9 cellular contexts compared by ENCODE assay signal in genomic region chr17:81834831-81835267, GRCh38. TPM values are rescaled to one million over a fixed set of nuclear protein-coding genes. Genes with fewer than 3 reads are reported as not detected.
DNase-seq lines count a peak whose midpoint lies in the region; ATAC-seq, FAIRE-seq and TF ChIP-seq lines count a peak whose summit lies in the region.
"Had no signal": no experiment of that assay in that cellular context is flagged by ENCODE, and none has a peak within 500 bp of the region (broad histone marks: within the 10 kb centered on the region; RNA-seq: fewer than 3 reads in every experiment).

TSS of gene PPP1R27 (minus strand) at chr17:81835050. CDS start at chr17:81834953, 97 bp downstream.

- peak within 1 kb of the TSS; percentile 79 for H3K9ac ChIP-seq in HepG2 (ENCODE audit: insufficient read depth, low read depth, low read length)

- no peak for TF ChIP-seq RAD21 in HepG2 (CRISPR knock-in tag; IDR thresholded peaks at IDR 0.05)

- CTCF ChIA-PET in HepG2 (lab: Yijun Ruan, JAX; ENCODE audit: low intra/inter-chr PET ratio, low total read pairs) = no interaction called here

- TF ChIP-seq CTCF in HepG2 (CRISPR knock-in tag; IDR thresholded peaks at IDR 0.05) = no peak
- no peak for TF ChIP-seq CTCF in thyroid gland (IDR thresholded peaks at IDR 0.05)

- H3K27me3 ChIP-seq in HepG2 (ENCODE audit: control insufficient read depth in 1 of 2, insufficient read depth in 2 of 2, low read length in 2 of 2) (no peaks in the 10 kb centered on the region; a peak in 1 of 5 replicates), thyroid gland (no peaks in the 10 kb centered on the region)

- peaks cover 37% of the 10 kb centered on the region for H3K4me1 Mint-ChIP-seq in activated T-cell treated with anti-CD3 and anti-CD28 coated beads, Interleukin-2, amount 50 U/mL, for 72 hours (ENCODE audit: low read depth)
- H3K4me1 Mint-ChIP-seq in activated naive CD8-positive, alpha-beta T cell treated with anti-CD3 and anti-CD28 coated beads, Interleukin-2, amount 50 U/mL, for 24 hours = peaks cover 24% of the 10 kb centered on the region

- H3K79me2 ChIP-seq in HepG2 (ENCODE audit: insufficient read depth, low read length) = peaks cover 16% of the 10 kb centered on the region

- 89% methylated on average over 26 of the region's 26 CpGs for WGBS in HepG2 (ENCODE audit: low lambda C conversion rate)
- 85 to 94% methylated on average over 10 to 12 of the region's 26 CpGs for WGBS in thyroid gland, 2 donors

- H3K4me2 ChIP-seq in HepG2 (ENCODE audit: low read depth, low read length) = peak within 1 kb of the TSS; percentile 84

- H3K27ac Mint-ChIP-seq in activated T-cell treated with anti-CD3 and anti-CD28 coated beads, Interleukin-2, amount 50 U/mL, for 72 hours = no peak within 1 kb of the TSS
- H3K27ac Mint-ChIP-seq in activated naive CD8-positive, alpha-beta T cell treated with anti-CD3 and anti-CD28 coated beads, Interleukin-2, amount 50 U/mL, for 24 hours = peak within 1 kb of the TSS; percentile 89

- DNase-seq in activated T-cell treated with anti-CD3 and anti-CD28 coated beads, Interleukin-2, amount 50 U/mL, for 72 hours = no peak
- DNase-seq in activated T-cell treated with anti-CD3 and anti-CD28 coated beads for 4 hours = no peak
- no peak for DNase-seq in activated naive CD8-positive, alpha-beta T cell treated with anti-CD3 and anti-CD28 coated beads, Interleukin-2, amount 50 U/mL, for 24 hours
- DNase-seq in HepG2 (ENCODE audit: low spot score) = no peak
- DNase-seq in thyroid gland = no peak
- DNase-seq in NCI-H2171 (lab: John Stamatoyannopoulos, UW) = no peak
- DNase-seq in inferior parietal cortex (ENCODE audit: extremely low spot score) = no peak
- DNase-seq in NCI-H187 treated with DMSO at 0.1 percent for 48 hours (lab: John Stamatoyannopoulos, UW) = no peak

- peak within 1 kb of the TSS; percentile 50 to 72 (median 62); a peak in 5 of 6 replicates for H3K4me3 ChIP-seq in HepG2 (replicated peaks in 1 of 3; ENCODE audit: insufficient read depth in 1 of 3, low read depth in 2 of 3, low read length in 3 of 3)
- peak within 1 kb of the TSS in 2 of 3 donors; percentile 46 to 84 for H3K4me3 ChIP-seq in thyroid gland (replicated peaks in 1 of 3)

- intact Hi-C loops in HepG2 (cut with micrococcal nuclease; ENCODE audit: unreplicated experiment) (no loop called here), thyroid gland (cut with DNase I) (no loop called here)

- H3K27ac ChIP-seq in HepG2 (ENCODE audit: extremely low read length, insufficient read depth, low read length) (peak within 1 kb of the TSS; percentile 93), thyroid gland (peak within 1 kb of the TSS; percentile 84 to 91 (median 91))

- no peak for TF ChIP-seq POLR2A in HepG2 (IDR thresholded peaks at IDR 0.05; ENCODE audit: insufficient read depth in 1 of 2, low read depth in 2 of 2, low read length in 2 of 2)
- TF ChIP-seq POLR2A in thyroid gland (IDR thresholded peaks at IDR 0.05) = no peak

- peak within 1 kb of the TSS; percentile 85 to 89 for H3K4me3 Mint-ChIP-seq in activated T-cell treated with anti-CD3 and anti-CD28 coated beads, Interleukin-2, amount 50 U/mL, for 72 hours
- peak within 1 kb of the TSS; percentile 85 for H3K4me3 Mint-ChIP-seq in activated naive CD8-positive, alpha-beta T cell treated with anti-CD3 and anti-CD28 coated beads, Interleukin-2, amount 50 U/mL, for 24 hours

- H4K20me1 ChIP-seq in HepG2 (ENCODE audit: insufficient read depth, low read length) = no peaks in the 10 kb centered on the region

- H3K36me3 Mint-ChIP-seq in activated T-cell treated with anti-CD3 and anti-CD28 coated beads, Interleukin-2, amount 50 U/mL, for 72 hours (ENCODE audit: insufficient read depth in 2 of 2) = peaks cover 0 to 6% of the 10 kb centered on the region in 2 donors
- no peaks in the 10 kb centered on the region for H3K36me3 Mint-ChIP-seq in activated naive CD8-positive, alpha-beta T cell treated with anti-CD3 and anti-CD28 coated beads, Interleukin-2, amount 50 U/mL, for 24 hours (ENCODE audit: low read depth)

- no peak within 1 kb of the TSS for H2AFZ ChIP-seq in HepG2 (ENCODE audit: low read length)

- POLR2A ChIA-PET in HepG2 (lab: Yijun Ruan, JAX) = interaction anchor here (2.1 to 8.9 kb wide), 5 partner anchors 8 to 121 kb away, joined by 19 to 40 read pairs (median 27); partner anchors contain the start of gene P4HB

- no peak for FAIRE-seq in HepG2 (lab: Jason Lieb, UNC)

- ATAC-seq in activated T-cell treated with anti-CD3 and anti-CD28 coated beads, Interleukin-2, amount 50 U/mL, for 72 hours (replicated peaks in 1 of 2) = no peak
- ATAC-seq in activated naive CD8-positive, alpha-beta T cell treated with anti-CD3 and anti-CD28 coated beads, Interleukin-2, amount 50 U/mL, for 24 hours = no peak
- no peak for ATAC-seq in HepG2

- H3K9me3 Mint-ChIP-seq in activated T-cell treated with anti-CD3 and anti-CD28 coated beads, Interleukin-2, amount 50 U/mL, for 72 hours = no peaks in the 10 kb centered on the region
- no peaks in the 10 kb centered on the region for H3K9me3 Mint-ChIP-seq in activated naive CD8-positive, alpha-beta T cell treated with anti-CD3 and anti-CD28 coated beads, Interleukin-2, amount 50 U/mL, for 24 hours

- in situ Hi-C loops in HepG2 (cut with HindIII; ENCODE audit: extremely low pct_ligation_motif_present, low pct_unique_long_range_greater_than_20kb) = no loop called here

- peaks cover 69% of the 10 kb centered on the region for H3K4me1 ChIP-seq in HepG2 (ENCODE audit: insufficient read depth, low read length)
- H3K4me1 ChIP-seq in thyroid gland = peaks cover 16 to 22% of the 10 kb centered on the region in 2 donors

- TF ChIP-seq EP300 in HepG2 (IDR thresholded peaks at IDR 0.05; ENCODE audit: low read depth in 2 of 2, low read length in 2 of 2) (no peak), HepG2 (CRISPR knock-in tag; IDR thresholded peaks at IDR 0.05; ENCODE audit: borderline replicate concordance) (no peak)

- H3K36me3 ChIP-seq in HepG2 (replicated peaks in 1 of 2; ENCODE audit: control insufficient read depth in 1 of 2, insufficient read depth in 2 of 2, low read length in 2 of 2) = no peaks in the 10 kb centered on the region
- H3K36me3 ChIP-seq in thyroid gland = no peaks in the 10 kb centered on the region

- H3K9me3 ChIP-seq in HepG2 (ENCODE audit: low read length) (no peaks in the 10 kb centered on the region), thyroid gland (no peaks in the 10 kb centered on the region)

- no peaks in the 10 kb centered on the region for H3K27me3 Mint-ChIP-seq in activated T-cell treated with anti-CD3 and anti-CD28 coated beads, Interleukin-2, amount 50 U/mL, for 72 hours (ENCODE audit: low read depth)
- no peaks in the 10 kb centered on the region for H3K27me3 Mint-ChIP-seq in activated naive CD8-positive, alpha-beta T cell treated with anti-CD3 and anti-CD28 coated beads, Interleukin-2, amount 50 U/mL, for 24 hours

- no TSS peak for BruUV-seq in HepG2 (replicated peaks; lab: Mats Ljungman, UMichigan)

TF ChIP-seq in HepG2, 621 proteins besides CTCF, POLR2A, EP300 and RAD21 (continues in another document):
- TF ChIP-seq HNRNPL (IDR thresholded peaks at IDR 0.05; ENCODE audit: low read depth, low read length) (0 out of 2 replicates have a peak, but pooled peaks have one; percentile 5), ZNF496 (CRISPR knock-in tag; IDR thresholded peaks at IDR 0.05; ENCODE audit: insufficient replicate concordance) (no peak), ZNF251 (CRISPR knock-in tag; IDR thresholded peaks at IDR 0.05) (no peak), ZNF720 (CRISPR knock-in tag; IDR thresholded peaks at IDR 0.05) (no peak), ZNF414 (CRISPR knock-in tag; IDR thresholded peaks at IDR 0.05) (no peak)
- TF ChIP-seq, protein P1, sequence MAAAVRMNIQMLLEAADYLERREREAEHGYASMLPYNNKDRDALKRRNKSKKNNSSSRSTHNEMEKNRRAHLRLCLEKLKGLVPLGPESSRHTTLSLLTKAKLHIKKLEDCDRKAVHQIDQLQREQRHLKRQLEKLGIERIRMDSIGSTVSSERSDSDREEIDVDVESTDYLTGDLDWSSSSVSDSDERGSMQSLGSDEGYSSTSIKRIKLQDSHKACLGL (CRISPR knock-in tag; IDR thresholded peaks at IDR 0.05) = no peak

RNA-seq across cellular contexts. Expression of gene PPP1R27, which starts in this region (rescaled TPM):
- total RNA-seq in activated T-cell treated with anti-CD3 and anti-CD28 coated beads, Interleukin-2, amount 50 U/mL, for 72 hours = not detected
- total RNA-seq in HepG2 (2016; rRNA removed; fragmentation: Illumina TruSeq; extraction: Trizol) (0.69 and 1.00 TPM in 2 replicates), thyroid gland (not detected)
- 0.71 and 2.3 TPM in 2 replicates for total RNA-seq in HepG2 (2016; cell fraction: cytosol; rRNA removed; fragmentation: Illumina TruSeq; extraction: Trizol; ENCODE audit: low read depth)
- total RNA-seq in HepG2 (2016; cell fraction: insoluble cytoplasmic fraction; rRNA removed; fragmentation: Illumina TruSeq; extraction: Trizol) = 1.3 TPM in 1 of 2 replicates, not detected in the other
- total RNA-seq in HepG2 (2016; cell fraction: membrane; rRNA removed; fragmentation: Illumina TruSeq; extraction: Trizol) = 1.00 and 1.2 TPM in 2 replicates
- 0.91 and 1.8 TPM in 2 replicates for total RNA-seq in HepG2 (2016; cell fraction: nucleus; rRNA removed; fragmentation: Illumina TruSeq; extraction: Trizol)
- polyA plus RNA-seq in HepG2 (2011; rRNA removed) = 0.17 and 0.33 TPM in 2 replicates
- polyA plus RNA-seq in HepG2 (2011; cell fraction: cytosol; rRNA removed) = 0.55 and 1.1 TPM in 2 replicates
- polyA plus RNA-seq in HepG2 (2011; cell fraction: nucleus; rRNA removed) = 1.6 and 2.8 TPM in 2 replicates
- 0.34 and 0.52 TPM in 2 replicates for polyA plus RNA-seq in HepG2 (2012)
- 0.57 and 1.0 TPM in 2 replicates for polyA plus RNA-seq in HepG2 (2016; cell fraction: cytosol; fragmentation: Illumina TruSeq; extraction: Trizol; ENCODE audit: low read depth)
- 1.7 TPM in 1 of 2 replicates, not detected in the other for polyA plus RNA-seq in HepG2 (2016; cell fraction: insoluble cytoplasmic fraction; fragmentation: Illumina TruSeq; extraction: Trizol; ENCODE audit: low read depth)
- polyA plus RNA-seq in HepG2 (2016; cell fraction: membrane; fragmentation: Illumina TruSeq; extraction: Trizol; ENCODE audit: low read depth) = 0.56 TPM in 1 of 2 replicates, not detected in the other
- polyA plus RNA-seq in HepG2 (2016; cell fraction: nucleus; fragmentation: Illumina TruSeq; extraction: Trizol; ENCODE audit: insufficient read depth, low read depth) = 2.1 TPM in 1 of 2 replicates, not detected in the other
- 0.09 and 0.88 TPM in 2 replicates for polyA minus RNA-seq in HepG2 (2011; rRNA and poly(A)+ RNA removed; ENCODE audit: low replicate concordance)
- not detected in 2 replicates for polyA minus RNA-seq in HepG2 (2011; cell fraction: cytosol; rRNA and poly(A)+ RNA removed)
- 1.9 TPM in 1 of 2 replicates, not detected in the other for polyA minus RNA-seq in HepG2 (2011; cell fraction: nucleus; rRNA and poly(A)+ RNA removed)
- total RNA-seq: Daoy had no signal
